In genomic region chr4:112510191-112510467, GRCh38 we compare ENCODE assay signal across 9 cellular contexts. TPM values are rescaled to one million over a fixed set of nuclear protein-coding genes. Genes with fewer than 3 reads are reported as not detected.
DNase-seq lines count a peak whose midpoint lies in the region; ATAC-seq and TF ChIP-seq lines count a peak whose summit lies in the region.
"Had no signal": no experiment of that assay in that cellular context is flagged by ENCODE, and none has a peak within 500 bp of the region (broad histone marks: within the 10 kb centered on the region; RNA-seq: fewer than 3 reads in every experiment).

No MANE protein-coding gene starts in this region.

- no peak overlapping the region for H3K27ac ChIP-seq in ACC112 (ENCODE audit: low read depth, low read length)
- no peak overlapping the region for H3K27ac ChIP-seq in ascending aorta

- intact Hi-C loops in ascending aorta (cut with DNase I): no loop called here

- H3K4me3 Mint-ChIP-seq in naive thymus-derived CD8-positive, alpha-beta T cell: peak overlapping the region; percentile 48 to 73 (median 67)

- peaks cover 25 to 50% (median 41%) of the 10 kb centered on the region in 4 donors for H3K4me1 Mint-ChIP-seq in naive thymus-derived CD8-positive, alpha-beta T cell

- H2AFZ ChIP-seq in ACC112 (ENCODE audit: low read length, unreplicated experiment): no peak overlapping the region

- H3K9me3 Mint-ChIP-seq in naive thymus-derived CD8-positive, alpha-beta T cell: peaks cover 0 to 29% (median 10%) of the 10 kb centered on the region in 9 donors

- H3K27ac Mint-ChIP-seq in naive thymus-derived CD8-positive, alpha-beta T cell: no peak overlapping the region

- TF ChIP-seq CTCF in GM12864 (IDR thresholded peaks at IDR 0.05; ENCODE audit: low read depth, low read length, missing control alignments) (no peak), ascending aorta (IDR thresholded peaks at IDR 0.05) (no peak)

- no peaks in the 10 kb centered on the region for H3K79me2 ChIP-seq in ACC112 (ENCODE audit: control insufficient read depth, insufficient read depth, low read length, unreplicated experiment)

- peaks cover 96% of the 10 kb centered on the region for H3K27me3 ChIP-seq in ACC112 (ENCODE audit: insufficient read depth, low read length)
- H3K27me3 ChIP-seq in ascending aorta: peaks cover 25% of the 10 kb centered on the region

- H3K36me3 Mint-ChIP-seq in naive thymus-derived CD8-positive, alpha-beta T cell: peaks cover 0 to 12% (median 7%) of the 10 kb centered on the region in 3 donors

- no peak for ATAC-seq in naive thymus-derived CD8-positive, alpha-beta T cell
- ATAC-seq in GM19395 (IDR thresholded peaks at IDR 0.05; ENCODE audit: unreplicated experiment): no peak

- POLR2A ChIA-PET in naive thymus-derived CD8-positive, alpha-beta T cell (lab: Charles Lee): no interaction called here

- H3K9me3 ChIP-seq in ascending aorta: no peaks in the 10 kb centered on the region

- peaks cover 65 to 100% (median 73%) of the 10 kb centered on the region in 5 donors for H3K27me3 Mint-ChIP-seq in naive thymus-derived CD8-positive, alpha-beta T cell

- peaks cover 10% of the 10 kb centered on the region for H3K4me1 ChIP-seq in ACC112 (ENCODE audit: control insufficient read depth, insufficient read depth, low read length, unreplicated experiment)
- peaks cover 7 to 25% of the 10 kb centered on the region in 2 donors for H3K4me1 ChIP-seq in ascending aorta

- DNase-seq in GM12864 (ENCODE audit: low read depth) (no peak), ascending aorta (ENCODE audit: low spot score in 2 of 2) (no peak), nucleus accumbens (lab: John Stamatoyannopoulos, UW) (no peak), KG1 (lab: John Stamatoyannopoulos, UW) (no peak), NCI-H774 (lab: John Stamatoyannopoulos, UW) (no peak)
- no peak for DNase-seq in naive thymus-derived CD8-positive, alpha-beta T cell
- DNase-seq: DMS79 had no signal

- H3K4me3 ChIP-seq in ACC112 (ENCODE audit: low read depth, low read length) (peak overlapping the region; percentile 42), GM12864 (ENCODE audit: low read depth, low read length) (peak overlapping the region; percentile 43; the same call in 1 of the 2 replicates), ascending aorta (peak overlapping the region; percentile 44 to 52)

- H3K36me3 ChIP-seq in ACC112 (ENCODE audit: insufficient read depth, low read length) (no peaks in the 10 kb centered on the region), ascending aorta (no peaks in the 10 kb centered on the region)

RNA-seq across cellular contexts. Expression of gene NEUROG2, which starts 5.9 kb away (rescaled TPM):
- not detected for total RNA-seq in ascending aorta
- total RNA-seq in naive thymus-derived CD8-positive, alpha-beta T cell: not detected
- not detected for polyA plus RNA-seq in naive thymus-derived CD8-positive, alpha-beta T cell
